21 cellular contexts compared by ENCODE assay signal in genomic region chr3:131348911-131349310, GRCh38. TPM values are rescaled to one million over a fixed set of nuclear protein-coding genes. Genes with fewer than 3 reads are reported as not detected.
DNase-seq lines count a peak whose midpoint lies in the region; ATAC-seq and TF ChIP-seq lines count a peak whose summit lies in the region.
"Had no signal": no experiment of that assay in that cellular context is flagged by ENCODE, and none has a peak within 500 bp of the region (broad histone marks: within the 10 kb centered on the region; RNA-seq: fewer than 3 reads in every experiment).

No MANE protein-coding gene starts in this region.

- CTCF ChIA-PET in PC-3 (lab: Charles Lee): no interaction called here

- BruUV-seq in PC-3 (replicated peaks; lab: Mats Ljungman, UMichigan): no TSS peak

- intact Hi-C loops in heart right ventricle (cut with DNase I): loop anchor here in 1 of 10 donors (2.0 kb wide), 1 partner anchor 34 kb away; no protein-coding TSS in a partner anchor
- intact Hi-C loops in cardiac septum (cut with DNase I): loop anchor here (5.0 kb wide), 1 partner anchor 53 kb away; no protein-coding TSS in a partner anchor
- intact Hi-C loops in PC-3 (cut with micrococcal nuclease): loop anchor here (5.0 to 10.0 kb wide), 2 partner anchors 33 to 134 kb away; partner anchors contain the start of gene NUDT16
- intact Hi-C loops in lower lobe of right lung (cut with DNase I): no loop called here

- H3K9me2 ChIP-seq in PC-3 (replicated peaks; ENCODE audit: low read length): no peaks in the 10 kb centered on the region
- H3K9me2 ChIP-seq: SK-N-SH had no signal

- peaks cover 5 to 46% (median 19%) of the 10 kb centered on the region in 9 donors for H3K4me1 ChIP-seq in heart right ventricle
- H3K4me1 ChIP-seq in PC-3 (ENCODE audit: insufficient read depth, low read length): peaks cover 64% of the 10 kb centered on the region
- peaks cover 7% of the 10 kb centered on the region for H3K4me1 ChIP-seq in lower lobe of right lung

- no peaks in the 10 kb centered on the region for H3K79me2 ChIP-seq in PC-3 (ENCODE audit: low read length)

- H3F3A ChIP-seq in PC-3 (ENCODE audit: low read length, unreplicated experiment): no peaks in the 10 kb centered on the region

- ATAC-seq in heart right ventricle (no peak), PC-3 (peak; percentile 42), lower lobe of right lung (no peak), GM21737 (IDR thresholded peaks at IDR 0.05; ENCODE audit: unreplicated experiment) (no peak), HG03045 (IDR thresholded peaks at IDR 0.05; ENCODE audit: unreplicated experiment) (no peak)
- ATAC-seq: GM23338 had no signal

- H3K36me3 ChIP-seq in heart right ventricle: no peaks in the 10 kb centered on the region
- no peaks in the 10 kb centered on the region for H3K36me3 ChIP-seq in PC-3 (ENCODE audit: low read depth, low read length)
- H3K36me3 ChIP-seq in lower lobe of right lung: no peaks in the 10 kb centered on the region
- H3K36me3 ChIP-seq in MG63: no peaks in the 10 kb centered on the region

- H3K9me3 ChIP-seq in heart right ventricle: peaks cover 0 to 7% (median 0%) of the 10 kb centered on the region in 11 donors
- H3K9me3 ChIP-seq in PC-3 (ENCODE audit: low read length): no peaks in the 10 kb centered on the region
- H3K9me3 ChIP-seq in lower lobe of right lung: no peaks in the 10 kb centered on the region
- no peaks in the 10 kb centered on the region for H3K9me3 ChIP-seq in MG63
- H3K9me3 ChIP-seq: SK-N-SH had no signal

- POLR2A ChIA-PET in PC-3 (lab: Charles Lee; ENCODE audit: unreplicated experiment): no interaction called here

- no peak overlapping the region for H2AFZ ChIP-seq in PC-3 (ENCODE audit: low read length)
- H2AFZ ChIP-seq: GM23338 had no signal

- DNase-seq in heart right ventricle: no peak
- DNase-seq in cardiac septum (ENCODE audit: low spot score): no peak
- DNase-seq in PC-3: peak; percentile 90
- peak; percentile 31 for DNase-seq in epithelial cell of esophagus (ENCODE audit: low read depth)
- DNase-seq in lower lobe of right lung: no peak
- DNase-seq in MG63: no peak
- DNase-seq: DMS53, HCEC 1CT, IMR-90, NCI-H1105 treated with DMSO at 0.1 percent for 48 hours, NCI-H1694, NCI-H2081 treated with DMSO at 0.1 percent for 48 hours, NCI-H446, NCI-H526, OCI-M1, SHP77 treated with DMSO at 0.1 percent for 48 hours, SK-N-SH had no signal

- no peak for TF ChIP-seq CTCF in heart right ventricle (IDR thresholded peaks at IDR 0.05)
- no peak for TF ChIP-seq CTCF in PC-3 (conservative IDR thresholded peaks at IDR 0.05; ENCODE audit: low read depth, low read length)
- TF ChIP-seq CTCF in epithelial cell of esophagus (IDR thresholded peaks at IDR 0.05; ENCODE audit: insufficient read depth, low read depth, low read length, missing control alignments): no peak
- TF ChIP-seq CTCF in lower lobe of right lung (IDR thresholded peaks at IDR 0.05): no peak

- H3K27me3 ChIP-seq in heart right ventricle (no peaks in the 10 kb centered on the region), PC-3 (ENCODE audit: low read length) (no peaks in the 10 kb centered on the region), lower lobe of right lung (ENCODE audit: low read depth) (no peaks in the 10 kb centered on the region), MG63 (no peaks in the 10 kb centered on the region)

- H3K4me3 ChIP-seq in heart right ventricle: no peak overlapping the region
- no peak overlapping the region for H3K4me3 ChIP-seq in PC-3 (ENCODE audit: low read length)
- no peak overlapping the region for H3K4me3 ChIP-seq in epithelial cell of esophagus (ENCODE audit: low read length)
- no peak overlapping the region for H3K4me3 ChIP-seq in lower lobe of right lung
- H3K4me3 ChIP-seq in MG63: no peak overlapping the region
- H3K4me3 ChIP-seq: GM23338 had no signal

- WGBS in heart right ventricle, 2 donors: 69% methylated on average over 2 of the region's 2 CpGs

- no peaks in the 10 kb centered on the region for H4K20me1 ChIP-seq in PC-3 (ENCODE audit: low read length)

- H3K4me2 ChIP-seq in PC-3 (ENCODE audit: low read length): peak overlapping the region; percentile 55
- H3K4me2 ChIP-seq: GM23338, KMS-11 had no signal

- peak overlapping the region; percentile 28; the same call in 1 of the 2 replicates for H3K9ac ChIP-seq in PC-3 (ENCODE audit: low read length)
- H3K9ac ChIP-seq: KMS-11, SK-N-SH had no signal

- peak overlapping the region in 8 of 10 donors; percentile 19 to 85 (median 79) for H3K27ac ChIP-seq in heart right ventricle
- H3K27ac ChIP-seq in PC-3 (ENCODE audit: low read length): peak overlapping the region; percentile 85
- H3K27ac ChIP-seq in lower lobe of right lung: no peak overlapping the region
- H3K27ac ChIP-seq: KMS-11 had no signal

RNA-seq across cellular contexts. Expression of gene NUDT16, which starts 32.7 kb away (rescaled TPM):
- 10 to 100 TPM; 26.9 to 44.1 (median 38.6) TPM for total RNA-seq in heart right ventricle
- polyA plus RNA-seq in heart right ventricle: 10 to 100 TPM; 26.7 to 38.6 TPM
- total RNA-seq in cardiac septum: 46.7 TPM
- total RNA-seq in PC-3 (2014; rRNA removed): 7.9 and 8.6 TPM in 2 replicates
- total RNA-seq in lower lobe of right lung: 38.7 TPM
- 14.3 and 18.2 TPM in 2 replicates for total RNA-seq in MG63 (2014; rRNA removed; shearing (Covaris generic); ENCODE audit: low replicate concordance)

Comparison
In these comparisons a context has a peak if more than half of its experiments do, and no peak if none do; other contexts are left out.
1. DNase-seq: peak in PC-3 (single experiment) and epithelial cell of esophagus (single experiment); none in heart right ventricle (0 of 2), cardiac septum (single experiment), lower lobe of right lung (single experiment) and MG63 (single experiment).